Comparison of ENCODE assay signal across 19 cellular contexts in the genomic region with DNA sequence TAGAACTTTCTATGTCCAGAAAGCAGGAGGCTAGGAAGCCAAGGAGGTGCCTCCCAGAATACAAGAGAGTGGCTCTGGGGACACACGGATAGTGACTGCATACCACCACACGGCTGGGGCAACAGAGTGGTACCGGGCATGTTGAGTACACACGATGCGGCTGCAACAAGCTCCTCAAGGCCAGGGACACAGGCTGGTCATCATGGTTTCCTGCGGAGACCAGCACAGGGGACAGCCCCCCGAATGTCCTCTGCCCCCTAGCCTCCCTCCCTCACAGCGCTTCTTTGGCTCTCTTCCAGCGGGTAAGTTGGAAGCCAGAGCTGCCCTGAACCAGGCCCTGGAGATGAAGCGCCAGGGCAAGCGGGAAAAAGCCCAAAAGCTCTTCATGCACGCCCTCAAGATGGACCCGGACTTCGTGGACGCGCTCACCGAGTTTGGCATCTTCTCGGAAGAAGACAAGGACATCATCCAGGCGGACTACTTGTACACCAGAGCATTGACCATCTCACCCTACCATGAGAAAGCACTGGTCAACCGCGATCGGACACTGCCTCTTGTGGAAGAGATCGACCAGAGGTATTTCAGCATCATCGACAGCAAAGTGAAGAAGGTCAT.
"Had no signal": no experiment of that assay in that cellular context is flagged by ENCODE, and none has a peak within 500 bp of the region (broad histone marks: within the 10 kb centered on the region; RNA-seq: fewer than 3 reads in every experiment).

No MANE protein-coding gene starts in this region.

- H3K4me1 ChIP-seq: foreskin keratinocyte, prostate gland had no signal

- H3K27ac ChIP-seq: breast epithelium, foreskin keratinocyte, prostate gland, right lobe of liver, spleen, stomach, VCaP had no signal

- H3K27me3 Mint-ChIP-seq: activated CD8-positive, alpha-beta T cell treated with anti-CD3 and anti-CD28 coated beads for 36 hours; activated naive CD8-positive, alpha-beta T cell treated with anti-CD3 and anti-CD28 coated beads, Interleukin-2, amount 10 ng/mL, durations not matched to agents 7 days and 5 days; naive B cell had no signal

- FAIRE-seq: urothelium cell line had no signal

- H3K4me3 Mint-ChIP-seq: activated CD8-positive, alpha-beta T cell treated with anti-CD3 and anti-CD28 coated beads for 36 hours; activated naive CD8-positive, alpha-beta T cell treated with anti-CD3 and anti-CD28 coated beads, Interleukin-2, amount 10 ng/mL, durations not matched to agents 7 days and 5 days had no signal

- ATAC-seq: activated CD8-positive, alpha-beta T cell treated with anti-CD3 and anti-CD28 coated beads for 36 hours; foreskin keratinocyte; left colon; right lobe of liver had no signal

- DNase-seq: activated CD8-positive, alpha-beta memory T cell treated with anti-CD3 and anti-CD28 coated beads, Interleukin-2, amount 50 U/mL, for 4 hours; activated CD8-positive, alpha-beta T cell treated with anti-CD3 and anti-CD28 coated beads for 36 hours; activated naive CD8-positive, alpha-beta T cell treated with anti-CD3 and anti-CD28 coated beads, Interleukin-2, amount 10 ng/mL, durations not matched to agents 7 days and 5 days; anterior cingulate cortex; foreskin keratinocyte; head of caudate nucleus; left colon; naive B cell; occipital lobe; right lobe of liver; spleen; stimulated activated CD4-positive, alpha-beta T cell treated with anti-CD3 and anti-CD28 coated beads, Interleukin-1b, Interleukin-23, amount 100 ng/mL, for 48 hours; stomach had no signal

- H3K27me3 ChIP-seq: breast epithelium, foreskin keratinocyte, right lobe of liver, spleen, stomach had no signal

- H3K27ac Mint-ChIP-seq: activated naive CD8-positive, alpha-beta T cell treated with anti-CD3 and anti-CD28 coated beads, Interleukin-2, amount 10 ng/mL, durations not matched to agents 7 days and 5 days; activated T-helper 2 cell treated with anti-CD3 and anti-CD28 coated beads, Interferon-gamma antibody, Interleukin-2, Interleukin-4, amounts not matched to agents 10 μg/mL and 5 μg/mL and 100 μg/mL, durations not matched to agents 14 hours and 24 hours and 36 hours had no signal

- H3K9me3 Mint-ChIP-seq: activated CD8-positive, alpha-beta T cell treated with anti-CD3 and anti-CD28 coated beads for 36 hours; activated naive CD8-positive, alpha-beta T cell treated with anti-CD3 and anti-CD28 coated beads, Interleukin-2, amount 10 ng/mL, durations not matched to agents 7 days and 5 days; activated T-helper 2 cell treated with anti-CD3 and anti-CD28 coated beads, Interferon-gamma antibody, Interleukin-2, Interleukin-4, amounts not matched to agents 10 μg/mL and 5 μg/mL and 100 μg/mL, durations not matched to agents 14 hours and 24 hours and 36 hours; naive B cell had no signal

- H3K9me3 ChIP-seq: breast epithelium, prostate gland, right lobe of liver, spleen, stomach had no signal

- H3K4me3 ChIP-seq: breast epithelium, lung, prostate gland, right lobe of liver, spleen, stomach had no signal

- H3K36me3 ChIP-seq: breast epithelium had no signal
